ENCODE assay signal across 16 cellular contexts in the genomic region with DNA sequence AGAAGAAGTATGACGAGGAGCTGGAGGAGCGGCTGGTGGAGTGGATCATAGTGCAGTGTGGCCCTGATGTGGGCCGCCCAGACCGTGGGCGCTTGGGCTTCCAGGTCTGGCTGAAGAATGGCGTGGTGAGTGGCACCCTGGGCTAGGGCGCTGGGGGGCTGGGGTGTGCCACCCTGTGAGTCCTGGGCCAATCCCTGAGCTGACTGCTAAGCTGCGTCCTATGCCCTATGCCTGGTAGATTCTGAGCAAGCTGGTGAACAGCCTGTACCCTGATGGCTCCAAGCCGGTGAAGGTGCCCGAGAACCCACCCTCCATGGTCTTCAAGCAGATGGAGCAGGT. TPM values are rescaled to one million over a fixed set of nuclear protein-coding genes. Genes with fewer than 3 reads are reported as not detected.
DNase-seq lines count a peak whose midpoint lies in the region; ATAC-seq and TF ChIP-seq lines count a peak whose summit lies in the region.
"Had no signal": no experiment of that assay in that cellular context is flagged by ENCODE, and none has a peak within 500 bp of the region (broad histone marks: within the 10 kb centered on the region; RNA-seq: fewer than 3 reads in every experiment).

No MANE protein-coding gene starts in this region.

- TF ChIP-seq RAD21 in IMR-90 (IDR thresholded peaks at IDR 0.05; ENCODE audit: low read length): no peak

- TF ChIP-seq CTCF in AG10803 (conservative IDR thresholded peaks at IDR 0.05; ENCODE audit: low read length) (no peak), IMR-90 (conservative IDR thresholded peaks at IDR 0.05; ENCODE audit: low read depth, low read length) (no peak), gastroesophageal sphincter (IDR thresholded peaks at IDR 0.05) (no peak), sigmoid colon (IDR thresholded peaks at IDR 0.05) (no peak)

- H3K4me1 ChIP-seq in IMR-90 (ENCODE audit: control insufficient read depth, insufficient read depth, low read length) (peaks cover 40% of the 10 kb centered on the region), gastroesophageal sphincter (peaks cover 0 to 70% (median 6%) of the 10 kb centered on the region in 3 donors), sigmoid colon (peaks cover 0 to 45% (median 39%) of the 10 kb centered on the region in 4 donors)

- TF ChIP-seq EP300 in gastroesophageal sphincter (IDR thresholded peaks at IDR 0.05): no peak
- TF ChIP-seq EP300 in sigmoid colon (IDR thresholded peaks at IDR 0.05): no peak

- no peak overlapping the region for H4K5ac ChIP-seq in IMR-90 (ENCODE audit: low read depth, low read length)

- H3K56ac ChIP-seq in IMR-90 (ENCODE audit: extremely low read depth, insufficient read depth, low read length): no peak overlapping the region

- no peak overlapping the region for H3K18ac ChIP-seq in IMR-90 (ENCODE audit: low read depth, low read length)

- dilution Hi-C loops in IMR-90 (cut with HindIII; ENCODE audit: low sequenced_read_pairs, unreplicated experiment): no loop called here

- H2BK5ac ChIP-seq in IMR-90 (ENCODE audit: low read depth, low read length, poor library complexity, severe bottlenecking): peak overlapping the region; percentile 83

- peaks cover 26 to 56% of the 10 kb centered on the region in 2 experiments for H3K79me1 ChIP-seq in IMR-90 (ENCODE audit: low read depth in 1 of 2, low read length in 2 of 2)

- in situ Hi-C loops in IMR-90 (cut with MboI; ENCODE audit: low sequenced_read_pairs): no loop called here

- peak overlapping the region; percentile 88; the same call in 1 of the 2 replicates for H3K4me3 ChIP-seq in AG10803 (ENCODE audit: low read length)
- peak overlapping the region; percentile 49; the same call in 1 of the 2 replicates for H3K4me3 ChIP-seq in IMR-90 (ENCODE audit: insufficient read depth, low read depth, low read length)
- H3K4me3 ChIP-seq in gastroesophageal sphincter: peak overlapping the region; percentile 73 to 80
- H3K4me3 ChIP-seq in sigmoid colon: peak overlapping the region; percentile 59 to 90 (median 86)

- peak overlapping the region; percentile 22 for H2AFZ ChIP-seq in IMR-90 (replicated peaks; ENCODE audit: low read length, poor library complexity)

- CTCF ChIA-PET in IMR-90 (lab: Yijun Ruan, JAX): interaction anchor here (0.9 kb wide), 1 partner anchor 19 kb away, joined by 4 read pairs; no protein-coding TSS in a partner anchor

- ATAC-seq in IMR-90 (ENCODE audit: low read depth) (no peak), gastroesophageal sphincter (no peak), HG03439 (IDR thresholded peaks at IDR 0.05; ENCODE audit: unreplicated experiment) (no peak)

- H3K36me3 ChIP-seq in IMR-90 (ENCODE audit: control insufficient read depth, insufficient read depth, low read length) (peaks cover 45% of the 10 kb centered on the region), gastroesophageal sphincter (peaks cover 0 to 42% of the 10 kb centered on the region in 2 donors), sigmoid colon (peaks cover 34 to 53% (median 43%) of the 10 kb centered on the region in 4 donors)

- H3K9me3 ChIP-seq in IMR-90 (ENCODE audit: control insufficient read depth, insufficient read depth, low read length): no peaks in the 10 kb centered on the region
- no peaks in the 10 kb centered on the region for H3K9me3 ChIP-seq in gastroesophageal sphincter
- H3K9me3 ChIP-seq in sigmoid colon: no peaks in the 10 kb centered on the region

- H3K9me1 ChIP-seq in IMR-90 (ENCODE audit: insufficient read depth, low read length): peaks cover 26% of the 10 kb centered on the region

- peak overlapping the region; percentile 20; the same call in 1 of the 2 replicates for H3K4ac ChIP-seq in IMR-90 (ENCODE audit: low read depth, low read length)

- no peak overlapping the region for H2BK20ac ChIP-seq in IMR-90 (ENCODE audit: low read depth, low read length)

- 0 out of 2 replicates have a peak overlapping the region, but pooled peaks have one; percentile 13 for H2AK5ac ChIP-seq in IMR-90 (ENCODE audit: low read depth, low read length)

- H4K91ac ChIP-seq in IMR-90 (ENCODE audit: insufficient read depth, low read depth, low read length): peak overlapping the region; percentile 9; the same call in 1 of the 2 replicates

- H3K27me3 ChIP-seq in IMR-90 (ENCODE audit: control insufficient read depth, insufficient read depth, low read length): no peaks in the 10 kb centered on the region
- H3K27me3 ChIP-seq in gastroesophageal sphincter: no peaks in the 10 kb centered on the region
- H3K27me3 ChIP-seq in sigmoid colon: no peaks in the 10 kb centered on the region

- BruUV-seq in IMR-90 (replicated peaks; lab: Mats Ljungman, UMichigan): no TSS peak

- 93% methylated on average over 3 of the region's 10 CpGs; no CpG with 5 or more reads in 1 of the 2 experiments for WGBS in IMR-90 (ENCODE audit: extremely low coverage in 2 of 2, insufficient read length in 1 of 2), 2 experiments
- WGBS in gastroesophageal sphincter (ENCODE audit: low coverage in 1 of 2), 2 donors: no CpG with 5 or more reads among the region's 10 CpGs
- WGBS in sigmoid colon, 2 donors: 90 to 95% methylated on average over 10 of the region's 10 CpGs

- H3K4me2 ChIP-seq in IMR-90 (ENCODE audit: low read depth, low read length): peak overlapping the region; percentile 80
- H3K4me2 ChIP-seq: KMS-11 had no signal

- no peak overlapping the region; the same call in 1 of the 2 replicates for H3K9ac ChIP-seq in IMR-90 (ENCODE audit: low read depth, low read length)
- H3K9ac ChIP-seq: KMS-11 had no signal

- intact Hi-C loops in IMR-90 (cut with micrococcal nuclease): no loop called here
- intact Hi-C loops in sigmoid colon (cut with DNase I): no loop called here

- H2BK120ac ChIP-seq in IMR-90 (ENCODE audit: low read depth, low read length): no peak overlapping the region

- H3K23ac ChIP-seq in IMR-90 (ENCODE audit: low read depth, low read length): peak overlapping the region; percentile 91; the same call in 1 of the 2 replicates

- H4K8ac ChIP-seq in IMR-90 (ENCODE audit: low read depth in 2 of 2, low read length in 2 of 2): peak overlapping the region in 1 of 2 experiments; percentile 26; a peak in 1 of 4 replicates

- no peak for DNase-seq in AG10803 (ENCODE audit: low read depth)
- no peak for DNase-seq in IMR-90
- DNase-seq in sigmoid colon: no peak
- DNase-seq in NCI-H526 (lab: John Stamatoyannopoulos, UW): no peak
- no peak for DNase-seq in HPDE6-E6E7 (ENCODE audit: extremely low spot score)
- DNase-seq in activated CD4-positive, CD25-positive, alpha-beta regulatory T cell treated with anti-CD3 and anti-CD28 coated beads, Interleukin-2, amount 50 U/mL, for 72 hours: no peak
- DNase-seq: activated T-cell treated with anti-CD3 and anti-CD28 coated beads, Interleukin-2, amount 50 U/mL, for 48 hours; cerebellar nuclear complex; GDM1; immature natural killer cell; SIG-M5 had no signal

- POLR2A ChIA-PET in IMR-90 (lab: Charles Lee; ENCODE audit: unreplicated experiment): interaction anchor here (0.9 to 1.8 kb wide), 2 partner anchors 19 to 57 kb away, joined by 4 to 6 read pairs; no protein-coding TSS in a partner anchor

- H3K14ac ChIP-seq in IMR-90 (replicated peaks; ENCODE audit: low read depth, low read length): peak overlapping the region; percentile 45

- no peak for TF ChIP-seq POLR2A in IMR-90 (IDR thresholded peaks at IDR 0.05; ENCODE audit: low read depth, low read length)
- peak in 1 of 2 donors; percentile 43 for TF ChIP-seq POLR2A in gastroesophageal sphincter (IDR thresholded peaks at IDR 0.05)
- peak in 1 of 2 donors; percentile 12 for TF ChIP-seq POLR2A in sigmoid colon (IDR thresholded peaks at IDR 0.05)

- H4K20me1 ChIP-seq in IMR-90 (ENCODE audit: insufficient read depth, low read length): peaks cover 58% of the 10 kb centered on the region

- peak overlapping the region; percentile 11 for H3K27ac ChIP-seq in IMR-90 (ENCODE audit: insufficient read depth, low read length)
- peak overlapping the region; percentile 97 to 99 (median 97) for H3K27ac ChIP-seq in gastroesophageal sphincter
- H3K27ac ChIP-seq in sigmoid colon: peak overlapping the region; percentile 90 to 99 (median 96)
- H3K27ac ChIP-seq: C4-2B, KMS-11, WERI-Rb-1 had no signal

- H2AK9ac ChIP-seq in IMR-90 (replicated peaks; ENCODE audit: low read depth, low read length, poor library complexity): peak overlapping the region; percentile 76

- H2BK15ac ChIP-seq in IMR-90 (ENCODE audit: low read depth, low read length): no peak overlapping the region

RNA-seq across cellular contexts. Expression of a gene that starts 3.9 kb away (rescaled TPM):
- total RNA-seq in IMR-90 (2012; rRNA removed) (1,558 and 2,558 TPM in 2 replicates), gastroesophageal sphincter (over 10,000 TPM; 10,394 to 14,194 (median 13,050) TPM), sigmoid colon (over 10,000 TPM in 3 of 4 donors, 1,000 to 10,000 TPM in 1; 6,854 to 14,048 (median 12,596) TPM)
- polyA plus RNA-seq in IMR-90 (2012; rRNA removed) (3,760 and 3,780 TPM in 2 replicates), sigmoid colon (1,000 to 10,000 TPM in 1 of 3 donors, 100 to 1,000 TPM in 2; 112 to 1,100 (median 337) TPM)
- 3,517 and 4,395 TPM in 2 replicates for polyA plus RNA-seq in IMR-90 (2012; cell fraction: cytosol; rRNA removed)
- 1,556 and 1,814 TPM in 2 replicates for polyA plus RNA-seq in IMR-90 (2012; cell fraction: nucleus; rRNA removed; ENCODE audit: low replicate concordance)

RNA-seq across cellular contexts. Expression of a gene that starts 24.5 kb away (rescaled TPM):
- total RNA-seq in IMR-90 (2012; rRNA removed) (6.7 and 7.3 TPM in 2 replicates), gastroesophageal sphincter (10 to 100 TPM; 15.3 to 50.1 (median 33.6) TPM), sigmoid colon (10 to 100 TPM; 20.7 to 50.7 (median 28.5) TPM)
- polyA plus RNA-seq in IMR-90 (2012; rRNA removed) (29.7 and 30.3 TPM in 2 replicates), sigmoid colon (10 to 100 TPM in 2 of 3 donors, 1 to 10 TPM in 1; 7.6 to 33.1 (median 12.0) TPM)
- polyA plus RNA-seq in IMR-90 (2012; cell fraction: cytosol; rRNA removed): 13.2 and 30.9 TPM in 2 replicates
- 68.9 and 117 TPM in 2 replicates for polyA plus RNA-seq in IMR-90 (2012; cell fraction: nucleus; rRNA removed; ENCODE audit: low replicate concordance)

RNA-seq across cellular contexts. Expression of a gene that starts 28.8 kb away (rescaled TPM):
- total RNA-seq in IMR-90 (2012; rRNA removed): 35.8 and 36.7 TPM in 2 replicates
- 48.4 and 54.3 TPM in 2 replicates for polyA plus RNA-seq in IMR-90 (2012; rRNA removed)
- 30.1 and 48.3 TPM in 2 replicates for polyA plus RNA-seq in IMR-90 (2012; cell fraction: cytosol; rRNA removed)
- 117 and 148 TPM in 2 replicates for polyA plus RNA-seq in IMR-90 (2012; cell fraction: nucleus; rRNA removed; ENCODE audit: low replicate concordance)
- 10 to 100 TPM; 28.9 to 40.5 (median 35.3) TPM for total RNA-seq in gastroesophageal sphincter
- total RNA-seq in sigmoid colon: 10 to 100 TPM; 22.1 to 55.1 (median 31.1) TPM
- 100 to 1,000 TPM in 1 of 3 donors, 10 to 100 TPM in 2; 18.0 to 116 (median 21.7) TPM for polyA plus RNA-seq in sigmoid colon

RNA-seq across cellular contexts. Expression of a gene that starts 29.4 kb away (rescaled TPM):
- total RNA-seq in IMR-90 (2012; rRNA removed) (7.5 and 7.9 TPM in 2 replicates), gastroesophageal sphincter (10 to 100 TPM; 14.8 to 21.2 (median 17.4) TPM), sigmoid colon (10 to 100 TPM; 11.1 to 23.8 (median 12.8) TPM)
- polyA plus RNA-seq in IMR-90 (2012; rRNA removed) (14.8 and 16.1 TPM in 2 replicates), sigmoid colon (10 to 100 TPM in 2 of 3 donors, 1 to 10 TPM in 1; 6.2 to 12.0 (median 10.2) TPM)
- polyA plus RNA-seq in IMR-90 (2012; cell fraction: cytosol; rRNA removed): 5.5 and 11.0 TPM in 2 replicates
- polyA plus RNA-seq in IMR-90 (2012; cell fraction: nucleus; rRNA removed; ENCODE audit: low replicate concordance): 18.9 and 25.0 TPM in 2 replicates

RNA-seq across cellular contexts. Expression of a gene that starts 59.0 kb away (rescaled TPM):
- 213 and 280 TPM in 2 replicates for total RNA-seq in IMR-90 (2012; rRNA removed)
- 24.2 and 29.8 TPM in 2 replicates for polyA plus RNA-seq in IMR-90 (2012; rRNA removed)
- polyA plus RNA-seq in IMR-90 (2012; cell fraction: cytosol; rRNA removed): 10.3 and 25.1 TPM in 2 replicates
- polyA plus RNA-seq in IMR-90 (2012; cell fraction: nucleus; rRNA removed; ENCODE audit: low replicate concordance): 7.3 and 18.9 TPM in 2 replicates
- 10 to 100 TPM; 50.3 to 82.3 (median 63.2) TPM for total RNA-seq in gastroesophageal sphincter
- total RNA-seq in sigmoid colon: 10 to 100 TPM; 42.1 to 76.4 (median 58.0) TPM
- polyA plus RNA-seq in sigmoid colon: 10 to 100 TPM; 26.0 to 33.1 (median 28.8) TPM

Comparison
In these comparisons a context has a peak if more than half of its experiments do, and no peak if none do; other contexts are left out.
1. H3K27ac ChIP-seq: peak in every context shown above with its lines; median percentile 97 in gastroesophageal sphincter; 96 in sigmoid colon; 11 in IMR-90.